Comparison of ENCODE assay signal across 11 cellular contexts in genomic region chr16:87966685-87967185, GRCh38. TPM values are rescaled to one million over a fixed set of nuclear protein-coding genes. Genes with fewer than 3 reads are reported as not detected.
DNase-seq lines count a peak whose midpoint lies in the region; ATAC-seq, FAIRE-seq and TF ChIP-seq lines count a peak whose summit lies in the region.
"Had no signal": no experiment of that assay in that cellular context is flagged by ENCODE, and none has a peak within 500 bp of the region (broad histone marks: within the 10 kb centered on the region; RNA-seq: fewer than 3 reads in every experiment).

No MANE protein-coding gene starts in this region.

- peak overlapping the region; percentile 22 to 73 for H3K27ac ChIP-seq in lung (ENCODE audit: low read depth in 1 of 2, low read length in 1 of 2)
- peak overlapping the region; percentile 60 for H3K27ac ChIP-seq in thymus (ENCODE audit: low read depth)

- H3K4me1 Mint-ChIP-seq in activated CD4-positive, alpha-beta T cell treated with anti-CD3 and anti-CD28 coated beads for 36 hours, result peaks cover 62% of the 10 kb centered on the region

- H3K4me1 ChIP-seq in lung (ENCODE audit: control insufficient read depth in 2 of 2, insufficient read depth in 2 of 2, low read length in 2 of 2), result peaks cover 7 to 13% of the 10 kb centered on the region in 2 donors
- peaks cover 14% of the 10 kb centered on the region for H3K4me1 ChIP-seq in thymus (ENCODE audit: control insufficient read depth, insufficient read depth, low read length)

- POLR2A ChIA-PET in activated CD4-positive, alpha-beta T cell treated with anti-CD3 and anti-CD28 coated beads for 36 hours (lab: Charles Lee), result interaction anchor here (0.5 to 1.2 kb wide), 3 partner anchors 13 to 98 kb away, joined by 3 read pairs; no protein-coding TSS in a partner anchor

- 9 to 17% methylated on average over 14 of the region's 14 CpGs for WGBS in lung, 2 donors
- WGBS in thymus, result 32% methylated on average over 14 of the region's 14 CpGs

- H3K4me3 Mint-ChIP-seq in activated CD4-positive, alpha-beta T cell treated with anti-CD3 and anti-CD28 coated beads for 36 hours, result peak overlapping the region; percentile 52
- H3K4me3 Mint-ChIP-seq: T-helper 2 cell treated with Interferon-gamma antibody and Interleukin-4, amounts not matched to agents 5 μg/mL and 100 μg/mL, for 36 hours had no signal

- TF ChIP-seq CTCF in bronchial epithelial cell (IDR thresholded peaks at IDR 0.05; ENCODE audit: insufficient read depth, low read length, severe bottlenecking) (no peak), lung (IDR thresholded peaks at IDR 0.05; ENCODE audit: control extremely low read depth, extremely low read depth) (no peak)

- no peaks in the 10 kb centered on the region for H3K36me3 ChIP-seq in bronchial epithelial cell (ENCODE audit: control insufficient read depth, insufficient read depth, low read length)
- H3K36me3 ChIP-seq in lung (ENCODE audit: control insufficient read depth in 2 of 2, insufficient read depth in 2 of 2, low read length in 2 of 2), result no peaks in the 10 kb centered on the region
- peaks cover 8% of the 10 kb centered on the region for H3K36me3 ChIP-seq in thymus (ENCODE audit: control insufficient read depth, insufficient read depth)

- FAIRE-seq in bronchial epithelial cell (lab: Jason Lieb, UNC), result no peak
- FAIRE-seq: A204.1 had no signal

- no peak for ATAC-seq in activated CD4-positive, alpha-beta T cell treated with anti-CD3 and anti-CD28 coated beads for 36 hours
- ATAC-seq in lung (ENCODE audit: insufficient read depth, low FRiP score) (peak; percentile 66), HG03342 (IDR thresholded peaks at IDR 0.05; ENCODE audit: unreplicated experiment) (no peak), GM21515 (IDR thresholded peaks at IDR 0.05; ENCODE audit: unreplicated experiment) (no peak)

- peak overlapping the region; percentile 84 for H3K27ac Mint-ChIP-seq in activated CD4-positive, alpha-beta T cell treated with anti-CD3 and anti-CD28 coated beads for 36 hours
- H3K27ac Mint-ChIP-seq: T-helper 2 cell treated with Interferon-gamma antibody and Interleukin-4, amounts not matched to agents 5 μg/mL and 100 μg/mL, for 36 hours had no signal

- H3K27me3 ChIP-seq in bronchial epithelial cell (ENCODE audit: control insufficient read depth, insufficient read depth, low read length) (no peaks in the 10 kb centered on the region), lung (ENCODE audit: control insufficient read depth, insufficient read depth) (no peaks in the 10 kb centered on the region), thymus (ENCODE audit: control insufficient read depth, insufficient read depth) (no peaks in the 10 kb centered on the region)

- intact Hi-C loops in activated CD4-positive, alpha-beta T cell treated with anti-CD3 and anti-CD28 coated beads for 36 hours (cut with DNase I, micrococcal nuclease), result no loop called here

- H3K9me3 ChIP-seq in lung (ENCODE audit: control insufficient read depth in 2 of 2, insufficient read depth in 1 of 2, low read length in 1 of 2), result peaks cover 0 to 3% of the 10 kb centered on the region in 2 donors
- peaks cover 5% of the 10 kb centered on the region for H3K9me3 ChIP-seq in thymus (ENCODE audit: control insufficient read depth)

- H3K9me3 Mint-ChIP-seq in activated CD4-positive, alpha-beta T cell treated with anti-CD3 and anti-CD28 coated beads for 36 hours (ENCODE audit: low read depth), result peaks cover 8% of the 10 kb centered on the region

- peaks cover 28% of the 10 kb centered on the region for H3K36me3 Mint-ChIP-seq in activated CD4-positive, alpha-beta T cell treated with anti-CD3 and anti-CD28 coated beads for 36 hours (ENCODE audit: low read depth)

- DNase-seq in activated CD4-positive, alpha-beta T cell treated with anti-CD3 and anti-CD28 coated beads for 36 hours, result no peak
- DNase-seq in activated CD4-positive, alpha-beta T cell treated with anti-CD3 and anti-CD28 coated beads, Interleukin-2, amount 50 U/mL, for 1 hour, result no peak
- DNase-seq in bronchial epithelial cell (ENCODE audit: low read depth), result no peak
- DNase-seq in lung (ENCODE audit: low spot score), result no peak
- DNase-seq in DMS153 treated with DMSO at 0.1 percent for 48 hours (lab: John Stamatoyannopoulos, UW; ENCODE audit: unreplicated experiment), result no peak
- DNase-seq: stimulated activated CD4-positive, alpha-beta T cell treated with anti-CD3 and anti-CD28 coated beads, Interleukin-2, amount 100 ng/mL, for 48 hours had no signal

- CTCF ChIA-PET in activated CD4-positive, alpha-beta T cell treated with anti-CD3 and anti-CD28 coated beads for 36 hours (lab: Charles Lee), result interaction anchor here (0.6 to 1.8 kb wide), 4 partner anchors 10 to 714 kb away, joined by 3 to 8 read pairs (median 3); no protein-coding TSS in a partner anchor

- H3K4me3 ChIP-seq in bronchial epithelial cell (ENCODE audit: low read depth, low read length) (peak overlapping the region; percentile 5), lung (no peak overlapping the region), thymus (ENCODE audit: low read length) (no peak overlapping the region)

- no peaks in the 10 kb centered on the region for H3K27me3 Mint-ChIP-seq in activated CD4-positive, alpha-beta T cell treated with anti-CD3 and anti-CD28 coated beads for 36 hours

RNA-seq across cellular contexts. Expression of gene BANP, which starts 15.5 kb away (rescaled TPM):
- total RNA-seq in activated CD4-positive, alpha-beta T cell treated with anti-CD3 and anti-CD28 coated beads for 36 hours, result 10 to 100 TPM; 35.2 to 36.1 TPM
- total RNA-seq in bronchial epithelial cell (22.1 and 25.5 TPM in 2 replicates), lung (10 to 100 TPM; 26.1 to 56.6 TPM)
- polyA plus RNA-seq in lung (10 to 100 TPM; 10.3 to 14.0 TPM), thymus (27.0 TPM)

RNA-seq across cellular contexts. Expression of gene CA5A, which starts 30.4 kb away (rescaled TPM):
- not detected for total RNA-seq in activated CD4-positive, alpha-beta T cell treated with anti-CD3 and anti-CD28 coated beads for 36 hours
- not detected in 2 replicates for total RNA-seq in bronchial epithelial cell
- under 1 TPM; 0.03 to 0.63 TPM for total RNA-seq in lung
- polyA plus RNA-seq in lung, result under 1 TPM in 1 of 2 donors, not detected in 1; 0.14 TPM
- 0.05 TPM for polyA plus RNA-seq in thymus
